In the genomic region with DNA sequence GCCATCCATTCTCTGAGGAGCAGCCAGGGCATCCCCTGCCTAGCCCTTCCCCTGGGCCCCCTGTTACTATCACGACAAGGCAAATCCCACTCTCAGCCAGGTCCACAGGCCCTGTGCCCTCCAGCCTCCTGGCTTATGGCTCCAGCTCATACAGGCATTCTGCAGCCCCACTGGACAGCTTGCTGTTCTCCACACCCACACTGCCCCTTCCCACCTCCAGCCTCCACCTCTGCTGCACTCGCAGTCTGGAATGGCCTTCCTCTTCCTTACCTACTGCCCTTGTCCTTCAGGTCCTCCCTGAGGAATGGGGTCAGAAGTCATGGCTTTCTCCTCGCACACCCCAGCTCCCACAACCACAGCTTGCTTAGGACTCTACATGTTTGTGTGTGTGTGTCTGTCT, we compare ENCODE assay signal across 1 cellular context.
TF ChIP-seq lines count a peak whose summit lies in the region.

No MANE protein-coding gene starts in this region.

TF ChIP-seq in H1, 55 proteins besides CTCF, POLR2A, EP300 and RAD21:
- TF ChIP-seq SAP30 (IDR thresholded peaks at IDR 0.05; ENCODE audit: insufficient read depth, insufficient replicate concordance, low read length): no peak
- no peak for TF ChIP-seq SIN3A (conservative IDR thresholded peaks at IDR 0.05 in 1 of 2, IDR thresholded peaks at IDR 0.05 in 1 of 2; ENCODE audit: low read depth in 1 of 2, low read length in 2 of 2)
- TF ChIP-seq POU5F1 (IDR thresholded peaks at IDR 0.05; ENCODE audit: low read depth, low read length): no peak
- no peak for TF ChIP-seq TBP (IDR thresholded peaks at IDR 0.05; ENCODE audit: low read depth, low read length)
- no peak for TF ChIP-seq ASH2L (IDR thresholded peaks at IDR 0.05; ENCODE audit: low read length)
- no peak for TF ChIP-seq GTF2F1 (IDR thresholded peaks at IDR 0.05; ENCODE audit: borderline replicate concordance, low read depth, low read length)
- TF ChIP-seq HDAC2 (IDR thresholded peaks at IDR 0.05; ENCODE audit: borderline replicate concordance in 1 of 2, low read depth in 2 of 2, low read length in 2 of 2): no peak
- no peak for TF ChIP-seq RBBP5 (IDR thresholded peaks at IDR 0.05; ENCODE audit: borderline replicate concordance, low read depth, low read length)
- TF ChIP-seq SIX5 (IDR thresholded peaks at IDR 0.05; ENCODE audit: low read depth, low read length): no peak
- TF ChIP-seq NANOG (IDR thresholded peaks at IDR 0.05; ENCODE audit: insufficient read depth, low read depth, low read length, poor library complexity, severe bottlenecking): no peak
- TF ChIP-seq SRF (IDR thresholded peaks at IDR 0.05; ENCODE audit: low read depth, low read length): no peak
- no peak for TF ChIP-seq EGR1 (IDR thresholded peaks at IDR 0.05; ENCODE audit: borderline replicate concordance, low read depth, low read length)
- TF ChIP-seq SIRT6 (IDR thresholded peaks at IDR 0.05; ENCODE audit: low read length): no peak
- TF ChIP-seq CHD2 (IDR thresholded peaks at IDR 0.05; ENCODE audit: low read length): no peak
- no peak for TF ChIP-seq NRF1 (IDR thresholded peaks at IDR 0.05; ENCODE audit: low read depth, low read length)
- no peak for TF ChIP-seq BRCA1 (IDR thresholded peaks at IDR 0.05; ENCODE audit: low read depth, low read length)
- TF ChIP-seq CREB1 (IDR thresholded peaks at IDR 0.05): no peak
- no peak for TF ChIP-seq CBX5 (IDR thresholded peaks at IDR 0.05; ENCODE audit: low read depth, low read length)
